ENCODE assay signal across 1 cellular context in the genomic region with DNA sequence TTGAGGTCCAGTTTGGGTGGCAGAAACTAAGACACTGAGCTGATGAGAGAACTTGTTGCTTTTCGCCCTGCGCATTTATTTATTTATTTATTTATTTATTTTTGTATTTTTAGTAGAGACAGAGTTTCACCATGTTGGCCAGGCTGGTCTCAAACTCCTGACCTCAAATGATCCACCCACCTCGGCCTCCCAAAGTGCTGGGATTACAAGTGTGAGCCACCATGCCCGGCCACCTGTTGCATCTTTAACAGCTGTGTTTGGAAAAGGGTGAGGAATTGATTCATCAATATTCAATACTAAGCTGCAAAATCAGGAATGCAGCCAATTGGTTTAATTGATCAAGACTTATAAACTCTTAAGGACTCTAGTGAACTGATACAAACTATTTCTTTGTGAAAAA. TPM values are rescaled to one million over a fixed set of nuclear protein-coding genes. Genes with fewer than 3 reads are reported as not detected.
"Had no signal": no experiment of that assay in that cellular context is flagged by ENCODE, and none has a peak within 500 bp of the region (broad histone marks: within the 10 kb centered on the region; RNA-seq: fewer than 3 reads in every experiment).

No MANE protein-coding gene starts in this region.

RNA-seq across cellular contexts. Expression of a gene that starts 24.4 kb away (rescaled TPM):
- total RNA-seq: NCI-H460 had no signal
